Comparison of ENCODE assay signal across 15 cellular contexts in the genomic region with DNA sequence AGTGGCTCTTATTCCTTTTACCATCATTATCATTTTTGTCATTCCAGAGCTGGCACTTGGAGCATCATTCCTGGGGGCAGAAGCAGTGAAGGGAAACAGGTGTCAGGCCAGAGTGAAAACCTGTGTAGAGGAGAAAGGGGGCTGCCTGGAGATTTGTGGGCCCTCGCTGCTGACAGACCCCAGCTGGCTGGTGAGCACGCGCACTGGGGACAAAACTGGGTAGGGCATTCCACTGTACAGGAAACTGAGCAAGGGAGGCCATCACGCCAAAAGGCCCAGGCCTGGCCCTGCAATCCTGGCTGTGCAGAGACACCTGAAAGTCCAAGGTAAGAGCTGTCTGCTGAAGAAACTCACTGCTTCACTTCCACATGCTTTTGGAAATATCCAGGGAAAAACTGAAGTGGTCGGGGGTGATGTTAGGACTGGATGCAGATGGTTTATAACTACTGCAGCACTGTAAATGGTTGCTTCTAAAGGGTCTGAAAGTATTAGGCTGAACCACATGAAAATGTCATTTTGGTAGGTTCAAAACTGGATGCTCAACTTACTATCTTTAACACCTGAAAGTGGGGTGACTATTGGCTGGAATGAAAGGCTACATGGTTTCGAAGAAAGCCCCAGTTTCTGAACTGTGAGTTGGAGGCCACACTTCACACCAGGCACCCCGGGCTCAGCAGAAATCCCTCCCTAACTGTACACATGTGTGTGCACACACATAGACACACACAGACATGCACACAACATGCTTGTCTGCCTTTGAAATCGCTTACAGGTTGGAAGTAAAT.
DNase-seq lines count a peak whose midpoint lies in the region; ATAC-seq and TF ChIP-seq lines count a peak whose summit lies in the region.
"Had no signal": no experiment of that assay in that cellular context is flagged by ENCODE, and none has a peak within 500 bp of the region (broad histone marks: within the 10 kb centered on the region; RNA-seq: fewer than 3 reads in every experiment).

No MANE protein-coding gene starts in this region.

- peaks cover 46% of the 10 kb centered on the region for H3K4me1 Mint-ChIP-seq in osteocyte (ENCODE audit: unreplicated experiment)
- H3K4me1 Mint-ChIP-seq: central memory CD8-positive, alpha-beta T cell; natural killer cell had no signal

- DNase-seq in osteocyte (ENCODE audit: extremely low spot score, unreplicated experiment): peak; percentile 53
- DNase-seq in COLO668 (lab: John Stamatoyannopoulos, UW; ENCODE audit: unreplicated experiment): no peak
- no peak for DNase-seq in dermis blood vessel endothelial cell
- no peak for DNase-seq in nucleus accumbens (lab: John Stamatoyannopoulos, UW)
- no peak for DNase-seq in NK-92 (lab: John Stamatoyannopoulos, UW; ENCODE audit: unreplicated experiment)
- DNase-seq: activated CD4-positive, alpha-beta T cell treated with anti-CD3 and anti-CD28 coated beads, Interleukin-2, amount 50 U/mL, for 1 hour; activated naive CD4-positive, alpha-beta T cell; IMR-90; natural killer cell; NCI-H1930; stimulated activated CD4-positive, alpha-beta T cell treated with anti-CD3 and anti-CD28 coated beads, Interleukin-12 subunit alpha, Interleukin-12 subunit beta, amount 100 ng/mL, for 4 hours had no signal

- no peak overlapping the region for H3K27ac Mint-ChIP-seq in osteocyte (ENCODE audit: unreplicated experiment)
- H3K27ac Mint-ChIP-seq: natural killer cell had no signal

- no peak overlapping the region for H3K4me3 Mint-ChIP-seq in osteocyte (ENCODE audit: unreplicated experiment)
- H3K4me3 Mint-ChIP-seq: central memory CD8-positive, alpha-beta T cell; natural killer cell had no signal

- no peaks in the 10 kb centered on the region for H3K27me3 Mint-ChIP-seq in osteocyte (ENCODE audit: unreplicated experiment)

- TF ChIP-seq CTCF in osteocyte (IDR thresholded peaks at IDR 0.05): no peak

- no peaks in the 10 kb centered on the region for H3K9me3 Mint-ChIP-seq in osteocyte (ENCODE audit: unreplicated experiment)
- H3K9me3 Mint-ChIP-seq: central memory CD8-positive, alpha-beta T cell; natural killer cell had no signal

- H3K36me3 Mint-ChIP-seq in osteocyte (ENCODE audit: unreplicated experiment): no peaks in the 10 kb centered on the region
- H3K36me3 Mint-ChIP-seq: natural killer cell had no signal

- ATAC-seq in GM18867 (IDR thresholded peaks at IDR 0.05; ENCODE audit: unreplicated experiment) (peak; percentile 84), GM21526 (IDR thresholded peaks at IDR 0.05; ENCODE audit: low FRiP score, unreplicated experiment) (peak; percentile 75), HG03103 (IDR thresholded peaks at IDR 0.05; ENCODE audit: low read depth, unreplicated experiment) (peak; percentile 53)
- ATAC-seq: natural killer cell had no signal
